12 cellular contexts compared by ENCODE assay signal in the genomic region with DNA sequence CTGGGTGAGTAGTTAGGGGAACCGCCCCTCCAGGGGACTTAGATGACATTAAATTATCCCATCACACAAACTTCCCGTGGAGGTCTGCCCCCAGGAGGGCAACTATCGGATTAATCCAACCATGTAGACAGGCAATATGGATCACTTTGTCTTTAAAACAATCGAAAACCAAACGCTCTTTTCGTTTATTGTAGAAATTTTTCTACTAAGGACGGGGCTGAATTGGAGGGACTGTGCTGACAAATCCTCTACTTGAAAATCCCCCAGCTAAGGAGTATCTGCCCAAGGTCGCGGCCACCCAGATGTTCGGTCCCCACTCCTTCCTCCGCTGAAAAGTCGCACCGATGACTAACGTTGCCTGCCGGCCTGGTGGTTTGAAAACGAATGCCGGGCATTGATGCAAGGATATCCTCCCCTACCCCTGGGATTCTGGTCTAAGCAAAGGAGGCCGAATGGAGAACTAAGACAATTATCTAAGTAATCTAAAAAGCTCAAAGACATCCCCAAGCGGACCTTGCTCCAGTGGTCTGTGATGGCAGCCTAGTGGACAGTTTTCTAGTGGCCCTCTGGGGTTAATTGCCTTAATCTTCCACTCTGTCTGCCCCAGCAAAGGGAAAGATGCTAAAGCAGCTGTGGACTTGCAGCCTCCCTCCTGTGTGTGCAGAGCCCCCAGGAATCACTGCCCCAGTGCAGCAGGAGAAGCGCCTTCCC. TPM values are rescaled to one million over a fixed set of nuclear protein-coding genes. Genes with fewer than 3 reads are reported as not detected.
A peak's percentile ranks its signal among the peaks of the same experiment; 100 is the strongest.
DNase-seq lines count a peak whose midpoint lies in the region; ATAC-seq and TF ChIP-seq lines count a peak whose summit lies in the region.
"Had no signal": no experiment of that assay in that cellular context is flagged by ENCODE, and none has a peak within 500 bp of the region (broad histone marks: within the 10 kb centered on the region; RNA-seq: fewer than 3 reads in every experiment).

No MANE protein-coding gene starts in this region.

- H3K27me3 Mint-ChIP-seq in activated naive CD4-positive, alpha-beta T cell treated with anti-CD3 and anti-CD28 coated beads for 36 hours (ENCODE audit: low read depth) = peaks cover 67% of the 10 kb centered on the region
- peaks cover 84% of the 10 kb centered on the region for H3K27me3 Mint-ChIP-seq in WTC11 (ENCODE audit: low read depth)

- intact Hi-C loops in activated naive CD4-positive, alpha-beta T cell treated with anti-CD3 and anti-CD28 coated beads for 36 hours (cut with micrococcal nuclease) = loop anchor here (2.0 kb wide), 3 partner anchors 21 to 843 kb away; no protein-coding TSS in a partner anchor

- TF ChIP-seq CTCF in WTC11 (IDR thresholded peaks at IDR 0.05) = no peak

- DNase-seq in activated naive CD4-positive, alpha-beta T cell treated with anti-CD3 and anti-CD28 coated beads for 36 hours = no peak
- DNase-seq in activated naive CD4-positive, alpha-beta T cell (lab: John Stamatoyannopoulos, UW) = no peak
- DNase-seq in WTC11 (ENCODE audit: low spot score) = no peak
- peak; percentile 30 for DNase-seq in kidney glomerular epithelial cell (lab: John Stamatoyannopoulos, UW)
- DNase-seq in pons (ENCODE audit: low spot score) = no peak
- no peak for DNase-seq in mesenteric fat pad (ENCODE audit: low spot score)
- DNase-seq: activated CD4-positive, CD25-positive, alpha-beta regulatory T cell; BE2C; NCI-H2029 treated with DMSO at 0.1 percent for 48 hours had no signal

- CTCF ChIA-PET in activated naive CD4-positive, alpha-beta T cell treated with anti-CD3 and anti-CD28 coated beads for 36 hours (lab: Charles Lee) = interaction anchor here (0.7 to 2.8 kb wide), 10 partner anchors 8 to 1128 kb away, joined by 3 to 11 read pairs (median 4); no protein-coding TSS in a partner anchor
- CTCF ChIA-PET in WTC11 (lab: Charles Lee) = interaction anchor here (1.1 to 3.1 kb wide), 11 partner anchors 8 to 1029 kb away, joined by 3 to 30 read pairs (median 4); no protein-coding TSS in a partner anchor

- H3K27ac ChIP-seq in temporal lobe (ENCODE audit: low read depth, low read length) = peak overlapping the region; percentile 19
- H3K27ac ChIP-seq: body of pancreas had no signal

- peak overlapping the region; percentile 1 for H3K4me3 Mint-ChIP-seq in activated naive CD4-positive, alpha-beta T cell treated with anti-CD3 and anti-CD28 coated beads for 36 hours
- H3K4me3 Mint-ChIP-seq in WTC11 = peak overlapping the region; percentile 68

- no peak for ATAC-seq in WTC11
- ATAC-seq in GM18498 (IDR thresholded peaks at IDR 0.05; ENCODE audit: unreplicated experiment) = no peak
- ATAC-seq: body of pancreas had no signal

- H3K9me3 Mint-ChIP-seq in activated naive CD4-positive, alpha-beta T cell treated with anti-CD3 and anti-CD28 coated beads for 36 hours = no peaks in the 10 kb centered on the region
- no peaks in the 10 kb centered on the region for H3K9me3 Mint-ChIP-seq in WTC11

- POLR2A ChIA-PET in WTC11 (lab: Charles Lee) = no interaction called here

- H3K4me1 Mint-ChIP-seq in activated naive CD4-positive, alpha-beta T cell treated with anti-CD3 and anti-CD28 coated beads for 36 hours (ENCODE audit: low read depth) = peaks cover 39% of the 10 kb centered on the region
- peaks cover 38% of the 10 kb centered on the region for H3K4me1 Mint-ChIP-seq in WTC11

- no peak overlapping the region for H3K27ac Mint-ChIP-seq in activated naive CD4-positive, alpha-beta T cell treated with anti-CD3 and anti-CD28 coated beads for 36 hours
- H3K27ac Mint-ChIP-seq in WTC11 = no peak overlapping the region

- H3K36me3 Mint-ChIP-seq in activated naive CD4-positive, alpha-beta T cell treated with anti-CD3 and anti-CD28 coated beads for 36 hours (ENCODE audit: low read depth) = no peaks in the 10 kb centered on the region
- H3K36me3 Mint-ChIP-seq in WTC11 = no peaks in the 10 kb centered on the region

TF ChIP-seq in WTC11, 78 proteins besides CTCF, POLR2A, EP300 and RAD21:
- TF ChIP-seq OVOL2 (CRISPR knock-in tag; IDR thresholded peaks at IDR 0.05; ENCODE audit: borderline replicate concordance) (no peak), ZNF317 (CRISPR knock-in tag; IDR thresholded peaks at IDR 0.05; ENCODE audit: borderline replicate concordance, low read depth) (no peak), GRHL2 (CRISPR knock-in tag; IDR thresholded peaks at IDR 0.05; ENCODE audit: insufficient replicate concordance, severe bottlenecking) (no peak), ZNF423 (CRISPR knock-in tag; IDR thresholded peaks at IDR 0.05) (no peak), ZBTB21 (CRISPR knock-in tag; IDR thresholded peaks at IDR 0.05; ENCODE audit: borderline replicate concordance) (no peak), ZNF219 (CRISPR knock-in tag; IDR thresholded peaks at IDR 0.05; ENCODE audit: borderline replicate concordance) (no peak), ZNF121 (CRISPR knock-in tag; IDR thresholded peaks at IDR 0.05) (no peak)
- TF ChIP-seq, protein P1, sequence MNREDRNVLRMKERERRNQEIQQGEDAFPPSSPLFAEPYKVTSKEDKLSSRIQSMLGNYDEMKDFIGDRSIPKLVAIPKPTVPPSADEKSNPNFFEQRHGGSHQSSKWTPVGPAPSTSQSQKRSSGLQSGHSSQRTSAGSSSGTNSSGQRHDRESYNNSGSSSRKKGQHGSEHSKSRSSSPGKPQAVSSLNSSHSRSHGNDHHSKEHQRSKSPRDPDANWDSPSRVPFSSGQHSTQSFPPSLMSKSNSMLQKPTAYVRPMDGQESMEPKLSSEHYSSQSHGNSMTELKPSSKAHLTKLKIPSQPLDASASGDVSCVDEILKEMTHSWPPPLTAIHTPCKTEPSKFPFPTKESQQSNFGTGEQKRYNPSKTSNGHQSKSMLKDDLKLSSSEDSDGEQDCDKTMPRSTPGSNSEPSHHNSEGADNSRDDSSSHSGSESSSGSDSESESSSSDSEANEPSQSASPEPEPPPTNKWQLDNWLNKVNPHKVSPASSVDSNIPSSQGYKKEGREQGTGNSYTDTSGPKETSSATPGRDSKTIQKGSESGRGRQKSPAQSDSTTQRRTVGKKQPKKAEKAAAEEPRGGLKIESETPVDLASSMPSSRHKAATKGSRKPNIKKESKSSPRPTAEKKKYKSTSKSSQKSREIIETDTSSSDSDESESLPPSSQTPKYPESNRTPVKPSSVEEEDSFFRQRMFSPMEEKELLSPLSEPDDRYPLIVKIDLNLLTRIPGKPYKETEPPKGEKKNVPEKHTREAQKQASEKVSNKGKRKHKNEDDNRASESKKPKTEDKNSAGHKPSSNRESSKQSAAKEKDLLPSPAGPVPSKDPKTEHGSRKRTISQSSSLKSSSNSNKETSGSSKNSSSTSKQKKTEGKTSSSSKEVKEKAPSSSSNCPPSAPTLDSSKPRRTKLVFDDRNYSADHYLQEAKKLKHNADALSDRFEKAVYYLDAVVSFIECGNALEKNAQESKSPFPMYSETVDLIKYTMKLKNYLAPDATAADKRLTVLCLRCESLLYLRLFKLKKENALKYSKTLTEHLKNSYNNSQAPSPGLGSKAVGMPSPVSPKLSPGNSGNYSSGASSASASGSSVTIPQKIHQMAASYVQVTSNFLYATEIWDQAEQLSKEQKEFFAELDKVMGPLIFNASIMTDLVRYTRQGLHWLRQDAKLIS (CRISPR knock-in tag; IDR thresholded peaks at IDR 0.05; ENCODE audit: borderline replicate concordance) = no peak

RNA-seq across cellular contexts. Expression of gene FOXC1, which starts 3.7 kb away (rescaled TPM):
- not detected for total RNA-seq in activated naive CD4-positive, alpha-beta T cell treated with anti-CD3 and anti-CD28 coated beads for 36 hours
- 6.1 to 10.7 TPM (median 7.2 TPM) in 3 replicates for total RNA-seq in WTC11 (2021)
- 6.9 TPM for total RNA-seq in temporal lobe
- total RNA-seq in mesenteric fat pad = 7.6 TPM
